1 cellular context compared by ENCODE assay signal in the genomic region with DNA sequence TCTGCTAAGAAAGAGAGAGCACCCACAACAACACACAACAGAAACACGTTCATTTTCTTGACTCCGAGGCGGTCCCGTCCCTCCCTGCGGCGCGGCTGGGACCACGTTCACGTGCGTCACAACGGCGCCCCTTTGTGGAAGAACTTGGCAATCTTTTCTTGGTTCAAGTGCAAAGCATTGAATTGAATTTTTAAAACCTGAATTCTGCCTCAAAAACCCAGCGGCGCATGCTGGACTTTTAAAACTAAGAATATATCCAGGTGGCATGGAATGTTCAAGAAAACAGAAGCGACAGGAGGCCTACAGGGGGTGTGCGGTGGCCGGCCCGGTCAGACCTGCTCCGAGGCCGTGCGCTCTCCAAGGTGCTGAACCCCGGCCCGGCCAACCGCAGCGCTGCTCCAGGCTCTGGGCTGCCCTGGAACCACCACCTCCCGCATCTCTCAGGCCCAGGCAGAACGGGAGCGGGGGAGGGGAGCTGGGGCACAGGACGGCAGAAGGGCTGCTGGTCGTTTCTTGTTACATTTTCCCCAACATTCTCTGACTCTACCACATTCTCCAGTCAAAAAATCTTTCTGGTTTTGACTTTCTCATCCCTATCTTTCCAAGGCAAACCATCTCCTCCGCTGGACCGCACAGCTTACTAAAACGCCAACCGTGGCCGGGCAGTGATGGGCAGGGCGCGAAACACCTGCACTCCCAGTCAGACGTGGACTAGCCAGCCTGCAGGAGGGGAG.
TF ChIP-seq lines count a peak whose summit lies in the region.

No MANE protein-coding gene starts in this region.

TF ChIP-seq in HepG2, 621 proteins besides CTCF, POLR2A, EP300 and RAD21 (continued from another document and continues in another):
- TF ChIP-seq, protein P1, sequence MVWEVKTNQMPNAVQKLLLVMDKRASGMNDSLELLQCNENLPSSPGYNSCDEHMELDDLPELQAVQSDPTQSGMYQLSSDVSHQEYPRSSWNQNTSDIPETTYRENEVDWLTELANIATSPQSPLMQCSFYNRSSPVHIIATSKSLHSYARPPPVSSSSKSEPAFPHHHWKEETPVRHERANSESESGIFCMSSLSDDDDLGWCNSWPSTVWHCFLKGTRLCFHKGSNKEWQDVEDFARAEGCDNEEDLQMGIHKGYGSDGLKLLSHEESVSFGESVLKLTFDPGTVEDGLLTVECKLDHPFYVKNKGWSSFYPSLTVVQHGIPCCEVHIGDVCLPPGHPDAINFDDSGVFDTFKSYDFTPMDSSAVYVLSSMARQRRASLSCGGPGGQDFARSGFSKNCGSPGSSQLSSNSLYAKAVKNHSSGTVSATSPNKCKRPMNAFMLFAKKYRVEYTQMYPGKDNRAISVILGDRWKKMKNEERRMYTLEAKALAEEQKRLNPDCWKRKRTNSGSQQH (CRISPR knock-in tag; IDR thresholded peaks at IDR 0.05; ENCODE audit: low read depth), result peak; percentile 96
- peak; percentile 37 for TF ChIP-seq ASH2L (IDR thresholded peaks at IDR 0.05; ENCODE audit: insufficient read length, low read depth, low read length)
- TF ChIP-seq, protein P2, sequence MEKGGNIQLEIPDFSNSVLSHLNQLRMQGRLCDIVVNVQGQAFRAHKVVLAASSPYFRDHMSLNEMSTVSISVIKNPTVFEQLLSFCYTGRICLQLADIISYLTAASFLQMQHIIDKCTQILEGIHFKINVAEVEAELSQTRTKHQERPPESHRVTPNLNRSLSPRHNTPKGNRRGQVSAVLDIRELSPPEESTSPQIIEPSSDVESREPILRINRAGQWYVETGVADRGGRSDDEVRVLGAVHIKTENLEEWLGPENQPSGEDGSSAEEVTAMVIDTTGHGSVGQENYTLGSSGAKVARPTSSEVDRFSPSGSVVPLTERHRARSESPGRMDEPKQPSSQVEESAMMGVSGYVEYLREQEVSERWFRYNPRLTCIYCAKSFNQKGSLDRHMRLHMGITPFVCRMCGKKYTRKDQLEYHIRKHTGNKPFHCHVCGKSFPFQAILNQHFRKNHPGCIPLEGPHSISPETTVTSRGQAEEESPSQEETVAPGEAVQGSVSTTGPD (CRISPR knock-in tag; IDR thresholded peaks at IDR 0.05), result peak; percentile 75; the same call in 1 of the 2 replicates
- peak; percentile 61; the same call in 1 of the 2 replicates for TF ChIP-seq RXRA (CRISPR knock-in tag; IDR thresholded peaks at IDR 0.05)
- no peak for TF ChIP-seq ZNF207 (IDR thresholded peaks at IDR 0.05; ENCODE audit: borderline replicate concordance)
- TF ChIP-seq KDM5A (IDR thresholded peaks at IDR 0.05; ENCODE audit: borderline replicate concordance, low read length), result peak; percentile 64; the same call in 1 of the 2 replicates
- TF ChIP-seq MTF1 (CRISPR knock-in tag; IDR thresholded peaks at IDR 0.05), result peak; percentile 87
- 0 out of 2 replicates have a peak, but pooled peaks have one; percentile 36 for TF ChIP-seq SCMH1 (CRISPR knock-in tag; IDR thresholded peaks at IDR 0.05; ENCODE audit: borderline replicate concordance)
- TF ChIP-seq, protein P3, sequence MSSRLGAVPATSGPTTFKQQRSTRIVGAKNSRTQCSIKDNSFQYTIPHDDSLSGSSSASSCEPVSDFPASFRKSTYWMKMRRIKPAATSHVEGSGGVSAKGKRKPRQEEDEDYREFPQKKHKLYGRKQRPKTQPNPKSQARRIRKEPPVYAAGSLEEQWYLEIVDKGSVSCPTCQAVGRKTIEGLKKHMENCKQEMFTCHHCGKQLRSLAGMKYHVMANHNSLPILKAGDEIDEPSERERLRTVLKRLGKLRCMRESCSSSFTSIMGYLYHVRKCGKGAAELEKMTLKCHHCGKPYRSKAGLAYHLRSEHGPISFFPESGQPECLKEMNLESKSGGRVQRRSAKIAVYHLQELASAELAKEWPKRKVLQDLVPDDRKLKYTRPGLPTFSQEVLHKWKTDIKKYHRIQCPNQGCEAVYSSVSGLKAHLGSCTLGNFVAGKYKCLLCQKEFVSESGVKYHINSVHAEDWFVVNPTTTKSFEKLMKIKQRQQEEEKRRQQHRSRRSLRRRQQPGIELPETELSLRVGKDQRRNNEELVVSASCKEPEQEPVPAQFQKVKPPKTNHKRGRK (CRISPR knock-in tag; IDR thresholded peaks at IDR 0.05), result no peak
- TF ChIP-seq ZNF382 (CRISPR knock-in tag; IDR thresholded peaks at IDR 0.05; ENCODE audit: borderline replicate concordance), result no peak
- TF ChIP-seq, protein P4, sequence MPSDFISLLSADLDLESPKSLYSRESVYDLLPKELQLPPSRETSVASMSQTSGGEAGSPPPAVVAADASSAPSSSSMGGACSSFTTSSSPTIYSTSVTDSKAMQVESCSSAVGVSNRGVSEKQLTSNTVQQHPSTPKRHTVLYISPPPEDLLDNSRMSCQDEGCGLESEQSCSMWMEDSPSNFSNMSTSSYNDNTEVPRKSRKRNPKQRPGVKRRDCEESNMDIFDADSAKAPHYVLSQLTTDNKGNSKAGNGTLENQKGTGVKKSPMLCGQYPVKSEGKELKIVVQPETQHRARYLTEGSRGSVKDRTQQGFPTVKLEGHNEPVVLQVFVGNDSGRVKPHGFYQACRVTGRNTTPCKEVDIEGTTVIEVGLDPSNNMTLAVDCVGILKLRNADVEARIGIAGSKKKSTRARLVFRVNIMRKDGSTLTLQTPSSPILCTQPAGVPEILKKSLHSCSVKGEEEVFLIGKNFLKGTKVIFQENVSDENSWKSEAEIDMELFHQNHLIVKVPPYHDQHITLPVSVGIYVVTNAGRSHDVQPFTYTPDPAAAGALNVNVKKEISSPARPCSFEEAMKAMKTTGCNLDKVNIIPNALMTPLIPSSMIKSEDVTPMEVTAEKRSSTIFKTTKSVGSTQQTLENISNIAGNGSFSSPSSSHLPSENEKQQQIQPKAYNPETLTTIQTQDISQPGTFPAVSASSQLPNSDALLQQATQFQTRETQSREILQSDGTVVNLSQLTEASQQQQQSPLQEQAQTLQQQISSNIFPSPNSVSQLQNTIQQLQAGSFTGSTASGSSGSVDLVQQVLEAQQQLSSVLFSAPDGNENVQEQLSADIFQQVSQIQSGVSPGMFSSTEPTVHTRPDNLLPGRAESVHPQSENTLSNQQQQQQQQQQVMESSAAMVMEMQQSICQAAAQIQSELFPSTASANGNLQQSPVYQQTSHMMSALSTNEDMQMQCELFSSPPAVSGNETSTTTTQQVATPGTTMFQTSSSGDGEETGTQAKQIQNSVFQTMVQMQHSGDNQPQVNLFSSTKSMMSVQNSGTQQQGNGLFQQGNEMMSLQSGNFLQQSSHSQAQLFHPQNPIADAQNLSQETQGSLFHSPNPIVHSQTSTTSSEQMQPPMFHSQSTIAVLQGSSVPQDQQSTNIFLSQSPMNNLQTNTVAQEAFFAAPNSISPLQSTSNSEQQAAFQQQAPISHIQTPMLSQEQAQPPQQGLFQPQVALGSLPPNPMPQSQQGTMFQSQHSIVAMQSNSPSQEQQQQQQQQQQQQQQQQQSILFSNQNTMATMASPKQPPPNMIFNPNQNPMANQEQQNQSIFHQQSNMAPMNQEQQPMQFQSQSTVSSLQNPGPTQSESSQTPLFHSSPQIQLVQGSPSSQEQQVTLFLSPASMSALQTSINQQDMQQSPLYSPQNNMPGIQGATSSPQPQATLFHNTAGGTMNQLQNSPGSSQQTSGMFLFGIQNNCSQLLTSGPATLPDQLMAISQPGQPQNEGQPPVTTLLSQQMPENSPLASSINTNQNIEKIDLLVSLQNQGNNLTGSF (CRISPR knock-in tag; IDR thresholded peaks at IDR 0.05), result peak; percentile 98
- no peak for TF ChIP-seq SP2 (CRISPR knock-in tag; IDR thresholded peaks at IDR 0.05)
- TF ChIP-seq SIX4 (CRISPR knock-in tag; IDR thresholded peaks at IDR 0.05), result peak; percentile 73; the same call in 1 of the 2 replicates
- peak; percentile 95 for TF ChIP-seq ETV6 (CRISPR knock-in tag; conservative IDR thresholded peaks at IDR 0.05)
- TF ChIP-seq ZNF891 (CRISPR knock-in tag; IDR thresholded peaks at IDR 0.05), result peak; percentile 99
- peak; percentile 85 for TF ChIP-seq ZSCAN25 (CRISPR knock-in tag; IDR thresholded peaks at IDR 0.05)
- TF ChIP-seq ZNF746 (CRISPR knock-in tag; IDR thresholded peaks at IDR 0.05), result peak; percentile 55; the same call in 1 of the 2 replicates
- TF ChIP-seq, protein P5, sequence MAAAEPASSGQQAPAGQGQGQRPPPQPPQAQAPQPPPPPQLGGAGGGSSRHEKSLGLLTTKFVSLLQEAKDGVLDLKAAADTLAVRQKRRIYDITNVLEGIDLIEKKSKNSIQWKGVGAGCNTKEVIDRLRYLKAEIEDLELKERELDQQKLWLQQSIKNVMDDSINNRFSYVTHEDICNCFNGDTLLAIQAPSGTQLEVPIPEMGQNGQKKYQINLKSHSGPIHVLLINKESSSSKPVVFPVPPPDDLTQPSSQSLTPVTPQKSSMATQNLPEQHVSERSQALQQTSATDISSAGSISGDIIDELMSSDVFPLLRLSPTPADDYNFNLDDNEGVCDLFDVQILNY (CRISPR knock-in tag; conservative IDR thresholded peaks at IDR 0.05), result peak; percentile 85; the same call in 1 of the 2 replicates
- TF ChIP-seq ZNF337 (CRISPR knock-in tag; IDR thresholded peaks at IDR 0.05; ENCODE audit: borderline replicate concordance, low read depth), result no peak
- peak; percentile 79 for TF ChIP-seq KDM3A (CRISPR knock-in tag; IDR thresholded peaks at IDR 0.05; ENCODE audit: low read depth)
- no peak for TF ChIP-seq REXO4 (CRISPR knock-in tag; IDR thresholded peaks at IDR 0.05; ENCODE audit: borderline replicate concordance)
- TF ChIP-seq, protein P6, sequence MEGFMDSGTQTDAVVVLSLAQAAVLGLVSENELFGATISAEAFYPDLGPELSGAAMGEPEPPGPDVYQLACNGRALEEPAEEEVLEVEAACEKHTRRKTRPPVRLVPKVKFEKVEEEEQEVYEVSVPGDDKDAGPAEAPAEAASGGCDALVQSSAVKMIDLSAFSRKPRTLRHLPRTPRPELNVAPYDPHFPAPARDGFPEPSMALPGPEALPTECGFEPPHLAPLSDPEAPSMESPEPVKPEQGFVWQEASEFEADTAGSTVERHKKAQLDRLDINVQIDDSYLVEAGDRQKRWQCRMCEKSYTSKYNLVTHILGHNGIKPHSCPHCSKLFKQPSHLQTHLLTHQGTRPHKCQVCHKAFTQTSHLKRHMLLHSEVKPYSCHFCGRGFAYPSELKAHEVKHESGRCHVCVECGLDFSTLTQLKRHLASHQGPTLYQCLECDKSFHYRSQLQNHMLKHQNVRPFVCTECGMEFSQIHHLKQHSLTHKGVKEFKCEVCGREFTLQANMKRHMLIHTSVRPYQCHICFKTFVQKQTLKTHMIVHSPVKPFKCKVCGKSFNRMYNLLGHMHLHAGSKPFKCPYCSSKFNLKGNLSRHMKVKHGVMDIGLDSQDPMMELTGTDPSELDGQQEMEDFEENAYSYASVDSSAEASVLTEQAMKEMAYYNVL (CRISPR knock-in tag; IDR thresholded peaks at IDR 0.05; ENCODE audit: borderline replicate concordance), result 0 out of 2 replicates have a peak, but pooled peaks have one; percentile 68
- no peak for TF ChIP-seq NFE2 (CRISPR knock-in tag; IDR thresholded peaks at IDR 0.05)
- TF ChIP-seq, protein P7, sequence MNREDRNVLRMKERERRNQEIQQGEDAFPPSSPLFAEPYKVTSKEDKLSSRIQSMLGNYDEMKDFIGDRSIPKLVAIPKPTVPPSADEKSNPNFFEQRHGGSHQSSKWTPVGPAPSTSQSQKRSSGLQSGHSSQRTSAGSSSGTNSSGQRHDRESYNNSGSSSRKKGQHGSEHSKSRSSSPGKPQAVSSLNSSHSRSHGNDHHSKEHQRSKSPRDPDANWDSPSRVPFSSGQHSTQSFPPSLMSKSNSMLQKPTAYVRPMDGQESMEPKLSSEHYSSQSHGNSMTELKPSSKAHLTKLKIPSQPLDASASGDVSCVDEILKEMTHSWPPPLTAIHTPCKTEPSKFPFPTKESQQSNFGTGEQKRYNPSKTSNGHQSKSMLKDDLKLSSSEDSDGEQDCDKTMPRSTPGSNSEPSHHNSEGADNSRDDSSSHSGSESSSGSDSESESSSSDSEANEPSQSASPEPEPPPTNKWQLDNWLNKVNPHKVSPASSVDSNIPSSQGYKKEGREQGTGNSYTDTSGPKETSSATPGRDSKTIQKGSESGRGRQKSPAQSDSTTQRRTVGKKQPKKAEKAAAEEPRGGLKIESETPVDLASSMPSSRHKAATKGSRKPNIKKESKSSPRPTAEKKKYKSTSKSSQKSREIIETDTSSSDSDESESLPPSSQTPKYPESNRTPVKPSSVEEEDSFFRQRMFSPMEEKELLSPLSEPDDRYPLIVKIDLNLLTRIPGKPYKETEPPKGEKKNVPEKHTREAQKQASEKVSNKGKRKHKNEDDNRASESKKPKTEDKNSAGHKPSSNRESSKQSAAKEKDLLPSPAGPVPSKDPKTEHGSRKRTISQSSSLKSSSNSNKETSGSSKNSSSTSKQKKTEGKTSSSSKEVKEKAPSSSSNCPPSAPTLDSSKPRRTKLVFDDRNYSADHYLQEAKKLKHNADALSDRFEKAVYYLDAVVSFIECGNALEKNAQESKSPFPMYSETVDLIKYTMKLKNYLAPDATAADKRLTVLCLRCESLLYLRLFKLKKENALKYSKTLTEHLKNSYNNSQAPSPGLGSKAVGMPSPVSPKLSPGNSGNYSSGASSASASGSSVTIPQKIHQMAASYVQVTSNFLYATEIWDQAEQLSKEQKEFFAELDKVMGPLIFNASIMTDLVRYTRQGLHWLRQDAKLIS (CRISPR knock-in tag; IDR thresholded peaks at IDR 0.05), result no peak; the same call in 1 of the 2 replicates
- TF ChIP-seq PAX8 (CRISPR knock-in tag; IDR thresholded peaks at IDR 0.05; ENCODE audit: borderline replicate concordance), result peak; percentile 70; the same call in 1 of the 2 replicates
- peak; percentile 63; the same call in 1 of the 2 replicates for TF ChIP-seq IRF2 (CRISPR knock-in tag; IDR thresholded peaks at IDR 0.05)
- no peak for TF ChIP-seq ZNF747 (CRISPR knock-in tag; IDR thresholded peaks at IDR 0.05; ENCODE audit: borderline replicate concordance)
- no peak for TF ChIP-seq RARG (CRISPR knock-in tag; IDR thresholded peaks at IDR 0.05; ENCODE audit: low read depth)
- peak; percentile 79; the same call in 1 of the 2 replicates for TF ChIP-seq BRD4 (CRISPR knock-in tag; IDR thresholded peaks at IDR 0.05)
- TF ChIP-seq NFYB (CRISPR knock-in tag; IDR thresholded peaks at IDR 0.05), result peak; percentile 55
- peak; percentile 92 for TF ChIP-seq ZNF564 (CRISPR knock-in tag; IDR thresholded peaks at IDR 0.05)
- peak; percentile 96; the same call in 1 of the 2 replicates for TF ChIP-seq ZNF367 (CRISPR knock-in tag; IDR thresholded peaks at IDR 0.05; ENCODE audit: borderline replicate concordance)
- peak; percentile 97 for TF ChIP-seq ZNF605 (CRISPR knock-in tag; IDR thresholded peaks at IDR 0.05)
- peak; percentile 79; the same call in 1 of the 2 replicates for TF ChIP-seq ZNF552 (CRISPR knock-in tag; IDR thresholded peaks at IDR 0.05; ENCODE audit: borderline replicate concordance)
- peak; percentile 99 for TF ChIP-seq ZNF781 (CRISPR knock-in tag; IDR thresholded peaks at IDR 0.05; ENCODE audit: borderline replicate concordance, not compliant biosample characterization)
- TF ChIP-seq, protein P8, sequence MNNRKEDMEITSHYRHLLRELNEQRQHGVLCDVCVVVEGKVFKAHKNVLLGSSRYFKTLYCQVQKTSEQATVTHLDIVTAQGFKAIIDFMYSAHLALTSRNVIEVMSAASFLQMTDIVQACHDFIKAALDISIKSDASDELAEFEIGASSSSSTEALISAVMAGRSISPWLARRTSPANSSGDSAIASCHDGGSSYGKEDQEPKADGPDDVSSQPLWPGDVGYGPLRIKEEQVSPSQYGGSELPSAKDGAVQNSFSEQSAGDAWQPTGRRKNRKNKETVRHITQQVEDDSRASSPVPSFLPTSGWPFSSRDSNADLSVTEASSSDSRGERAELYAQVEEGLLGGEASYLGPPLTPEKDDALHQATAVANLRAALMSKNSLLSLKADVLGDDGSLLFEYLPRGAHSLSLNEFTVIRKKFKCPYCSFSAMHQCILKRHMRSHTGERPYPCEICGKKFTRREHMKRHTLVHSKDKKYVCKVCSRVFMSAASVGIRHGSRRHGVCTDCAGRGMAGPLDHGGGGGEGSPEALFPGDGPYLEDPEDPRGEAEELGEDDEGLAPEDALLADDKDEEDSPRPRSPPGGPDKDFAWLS (CRISPR knock-in tag; IDR thresholded peaks at IDR 0.05; ENCODE audit: borderline replicate concordance), result no peak
- TF ChIP-seq SP4 (CRISPR knock-in tag; IDR thresholded peaks at IDR 0.05), result peak; percentile 74
- no peak for TF ChIP-seq ZC3H4 (CRISPR knock-in tag; IDR thresholded peaks at IDR 0.05; ENCODE audit: borderline replicate concordance)
